Comparison of ENCODE assay signal across 8 cellular contexts in genomic region chr1:10209590-10209904, GRCh38. TPM values are rescaled to one million over a fixed set of nuclear protein-coding genes. Genes with fewer than 3 reads are reported as not detected.
DNase-seq lines count a peak whose midpoint lies in the region; ATAC-seq and TF ChIP-seq lines count a peak whose summit lies in the region.

No MANE protein-coding gene starts in this region.

- no peak for ATAC-seq in CD4-positive, alpha-beta T cell (ENCODE audit: poor library complexity)
- ATAC-seq in GM21367 (IDR thresholded peaks at IDR 0.05; ENCODE audit: unreplicated experiment), result no peak

- H4K20me1 ChIP-seq in OCI-LY7 (ENCODE audit: insufficient read depth, low read length), result no peaks in the 10 kb centered on the region

- CTCF ChIA-PET in CD4-positive, alpha-beta T cell (lab: Charles Lee), result interaction anchor here (1.0 to 2.4 kb wide), 12 partner anchors 12 to 298 kb away, joined by 3 to 18 read pairs (median 4); partner anchors contain the start of genes CENPS and PGD
- CTCF ChIA-PET in OCI-LY7 (lab: Charles Lee; ENCODE audit: unreplicated experiment), result interaction anchor here (0.5 kb wide), 1 partner anchor 59 kb away, joined by 3 read pairs; no protein-coding TSS in a partner anchor

- peaks cover 8% of the 10 kb centered on the region for H3K36me3 Mint-ChIP-seq in CD4-positive, alpha-beta T cell (ENCODE audit: low read depth)
- H3K36me3 Mint-ChIP-seq in endothelial cell (ENCODE audit: low read depth, unreplicated experiment), result peaks cover 6% of the 10 kb centered on the region

- H3K27ac ChIP-seq in CD4-positive, alpha-beta T cell (ENCODE audit: low read depth, low read length), result no peak overlapping the region
- no peak overlapping the region for H3K27ac ChIP-seq in OCI-LY7 (ENCODE audit: low read depth, low read length, poor library complexity, severe bottlenecking)
- peak overlapping the region; percentile 97 for H3K27ac ChIP-seq in neutrophil

- no peaks in the 10 kb centered on the region for H3K9me3 ChIP-seq in CD4-positive, alpha-beta T cell (ENCODE audit: control insufficient read depth, low read length)
- H3K9me3 ChIP-seq in OCI-LY7 (ENCODE audit: low read length) (no peaks in the 10 kb centered on the region), neutrophil (no peaks in the 10 kb centered on the region)

- H3K36me3 ChIP-seq in OCI-LY7 (ENCODE audit: insufficient read depth, low read length), result no peaks in the 10 kb centered on the region
- no peaks in the 10 kb centered on the region for H3K36me3 ChIP-seq in neutrophil

- H3K4me1 ChIP-seq in OCI-LY7 (ENCODE audit: insufficient read depth, low read length, poor library complexity, severe bottlenecking), result peaks cover 11% of the 10 kb centered on the region
- peaks cover 51 to 54% of the 10 kb centered on the region in 2 experiments for H3K4me1 ChIP-seq in neutrophil (ENCODE audit: control insufficient read depth in 1 of 2, insufficient read depth in 1 of 2, low read depth in 1 of 2, low read length in 1 of 2)

- peaks cover 4% of the 10 kb centered on the region for H3K27me3 Mint-ChIP-seq in CD4-positive, alpha-beta T cell
- peaks cover 5% of the 10 kb centered on the region for H3K27me3 Mint-ChIP-seq in endothelial cell (ENCODE audit: unreplicated experiment)

- peak overlapping the region; percentile 92 for H3K4me2 ChIP-seq in OCI-LY7 (ENCODE audit: low read length)

- no peak for TF ChIP-seq CTCF in CD4-positive, alpha-beta T cell (IDR thresholded peaks at IDR 0.05)
- TF ChIP-seq CTCF in OCI-LY7 (conservative IDR thresholded peaks at IDR 0.05; ENCODE audit: low read length) (no peak), endothelial cell (IDR thresholded peaks at IDR 0.05; ENCODE audit: unreplicated experiment) (no peak), neutrophil (IDR thresholded peaks at IDR 0.05) (no peak), GM10266 (IDR thresholded peaks at IDR 0.05; ENCODE audit: control insufficient read depth, insufficient read depth, low read depth, missing control alignments) (no peak)

- DNase-seq in CD4-positive, alpha-beta T cell, result no peak
- DNase-seq in OCI-LY7 (ENCODE audit: low spot score) (no peak), endothelial cell (ENCODE audit: low spot score) (no peak), GM10266 (ENCODE audit: extremely low spot score) (no peak), glomerular visceral epithelial cell (ENCODE audit: extremely low spot score) (no peak)
- DNase-seq in stimulated activated CD4-positive, alpha-beta T cell treated with anti-CD3 and anti-CD28 coated beads, Interleukin-15, amount 100 ng/mL, for 24 hours, result no peak

- H3K4me3 Mint-ChIP-seq in CD4-positive, alpha-beta T cell, result peak overlapping the region; percentile 94
- peak overlapping the region; percentile 93 for H3K4me3 Mint-ChIP-seq in endothelial cell (ENCODE audit: unreplicated experiment)

- H3K79me2 ChIP-seq in OCI-LY7 (ENCODE audit: insufficient read depth, low read depth, low read length), result no peaks in the 10 kb centered on the region

- POLR2A ChIA-PET in CD4-positive, alpha-beta T cell (lab: Charles Lee), result interaction anchor here (1.7 to 2.1 kb wide), 2 partner anchors 189 to 221 kb away, joined by 5 to 14 read pairs; partner anchors contain the start of genes CENPS and PGD
- POLR2A ChIA-PET in OCI-LY7 (lab: Charles Lee), result no interaction called here

- intact Hi-C loops in CD4-positive, alpha-beta T cell (cut with DNase I, micrococcal nuclease), result no loop called here
- intact Hi-C loops in OCI-LY7 (cut with micrococcal nuclease; ENCODE audit: unreplicated experiment), result no loop called here

- H3K27me3 ChIP-seq in CD4-positive, alpha-beta T cell (ENCODE audit: control insufficient read depth, insufficient read depth, low read length), result no peaks in the 10 kb centered on the region
- no peaks in the 10 kb centered on the region for H3K27me3 ChIP-seq in neutrophil

- peaks cover 37% of the 10 kb centered on the region for H3K4me1 Mint-ChIP-seq in CD4-positive, alpha-beta T cell (ENCODE audit: low read depth)
- peaks cover 29% of the 10 kb centered on the region for H3K4me1 Mint-ChIP-seq in endothelial cell (ENCODE audit: unreplicated experiment)

- BruUV-seq in OCI-LY7 (replicated peaks; lab: Mats Ljungman, UMichigan), result no TSS peak

- H3K4me3 ChIP-seq in OCI-LY7 (ENCODE audit: low read depth, low read length, poor library complexity, severe bottlenecking) (peak overlapping the region; percentile 78), neutrophil (ENCODE audit: low read depth in 1 of 2, low read length in 1 of 2) (peak overlapping the region; percentile 62 to 87)

- no peaks in the 10 kb centered on the region for H3K9me2 ChIP-seq in OCI-LY7 (ENCODE audit: insufficient read depth, low read length)

- H3K9me3 Mint-ChIP-seq in CD4-positive, alpha-beta T cell, result no peaks in the 10 kb centered on the region
- H3K9me3 Mint-ChIP-seq in endothelial cell (ENCODE audit: unreplicated experiment), result no peaks in the 10 kb centered on the region

- peak overlapping the region; percentile 82 for H3K27ac Mint-ChIP-seq in CD4-positive, alpha-beta T cell
- H3K27ac Mint-ChIP-seq in endothelial cell (ENCODE audit: unreplicated experiment), result peak overlapping the region; percentile 98

- H2AFZ ChIP-seq in OCI-LY7 (ENCODE audit: low read length), result peak overlapping the region; percentile 99

RNA-seq across cellular contexts. Expression of gene KIF1B, which starts 0.8 kb away (rescaled TPM):
- total RNA-seq in CD4-positive, alpha-beta T cell, result 1 to 10 TPM; 7.9 to 9.7 TPM
- total RNA-seq in OCI-LY7 (2014; rRNA removed; shearing (Covaris generic)), result 2.2 and 3.8 TPM in 2 replicates
- 3.9 and 4.8 TPM in 2 replicates for total RNA-seq in OCI-LY7 (2022)
- 111 TPM for total RNA-seq in endothelial cell (ENCODE audit: unreplicated experiment)

Comparison
In these comparisons a context has a peak if more than half of its experiments do, and no peak if none do; other contexts are left out.
1. RNA of gene KIF1B, which starts 0.8 kb away (total RNA-seq): 111 TPM in endothelial cell (single experiment); 7.9 to 9.7 TPM in CD4-positive, alpha-beta T cell and 2.2 to 4.8 TPM in OCI-LY7; every median in the first group is over 10 times any median in the second.